In genomic region chr15:79853492-79854328, GRCh38 we compare ENCODE assay signal across 8 cellular contexts. TPM values are rescaled to one million over a fixed set of nuclear protein-coding genes. Genes with fewer than 3 reads are reported as not detected.
DNase-seq lines count a peak whose midpoint lies in the region; ATAC-seq and TF ChIP-seq lines count a peak whose summit lies in the region.

No MANE protein-coding gene starts in this region.

- no peak overlapping the region for H3K4me3 Mint-ChIP-seq in GM23338
- no peak overlapping the region for H3K4me3 Mint-ChIP-seq in activated naive CD8-positive, alpha-beta T cell treated with anti-CD3 and anti-CD28 coated beads, Interleukin-2, amount 50 U/mL, for 24 hours

- intact Hi-C loops in left ventricle myocardium inferior (cut with micrococcal nuclease): loop anchor here (5.0 kb wide), 1 partner anchor 471 kb away; no protein-coding TSS in a partner anchor

- no peaks in the 10 kb centered on the region for H3K9me3 Mint-ChIP-seq in GM23338
- no peaks in the 10 kb centered on the region for H3K9me3 Mint-ChIP-seq in activated naive CD8-positive, alpha-beta T cell treated with anti-CD3 and anti-CD28 coated beads, Interleukin-2, amount 50 U/mL, for 24 hours

- H3K9me2 ChIP-seq in GM23338 (ENCODE audit: insufficient read depth) (no peaks in the 10 kb centered on the region), SU-DHL-6 (replicated peaks; ENCODE audit: insufficient read depth, low read length) (no peaks in the 10 kb centered on the region)

- peak; percentile 97 for ATAC-seq in GM23338
- peak; percentile 98 for ATAC-seq in activated naive CD8-positive, alpha-beta T cell treated with anti-CD3 and anti-CD28 coated beads, Interleukin-2, amount 50 U/mL, for 24 hours

- H3K27me3 Mint-ChIP-seq in GM23338 (ENCODE audit: insufficient read depth, low read depth, poor library complexity): peaks cover 3% of the 10 kb centered on the region
- H3K27me3 Mint-ChIP-seq in activated naive CD8-positive, alpha-beta T cell treated with anti-CD3 and anti-CD28 coated beads, Interleukin-2, amount 50 U/mL, for 24 hours: no peaks in the 10 kb centered on the region

- H3K4me1 ChIP-seq in GM23338 (ENCODE audit: insufficient read depth): no peaks in the 10 kb centered on the region
- no peaks in the 10 kb centered on the region for H3K4me1 ChIP-seq in left ventricle myocardium inferior

- H3K27ac ChIP-seq in GM23338 (ENCODE audit: low read depth) (no peak overlapping the region), SU-DHL-6 (ENCODE audit: low read depth, low read length) (no peak overlapping the region), left ventricle myocardium inferior (replicated peaks) (no peak overlapping the region)

- H4K20me1 ChIP-seq in GM23338 (replicated peaks; ENCODE audit: insufficient read depth): no peaks in the 10 kb centered on the region
- H4K20me1 ChIP-seq in SU-DHL-6 (ENCODE audit: low read depth, low read length): no peaks in the 10 kb centered on the region

- H3K9me3 ChIP-seq in SU-DHL-6 (ENCODE audit: insufficient read depth, low read length) (no peaks in the 10 kb centered on the region), left ventricle myocardium inferior (replicated peaks) (no peaks in the 10 kb centered on the region)

- H3K4me3 ChIP-seq in GM23338 (no peak overlapping the region), LNCaP clone FGC (ENCODE audit: low read depth, low read length) (no peak overlapping the region), SU-DHL-6 (ENCODE audit: insufficient read depth, low read length, poor library complexity, severe bottlenecking) (no peak overlapping the region), left ventricle myocardium inferior (no peak overlapping the region), retinal pigment epithelial cell (ENCODE audit: low read length) (no peak overlapping the region)

- DNase-seq in GF-D8 (lab: John Stamatoyannopoulos, UW) (peak; percentile 26), GM23338 (ENCODE audit: low spot score) (peak; percentile 88), LNCaP clone FGC (ENCODE audit: low read depth) (peak; percentile 59), left ventricle myocardium inferior (peak; percentile 29), retinal pigment epithelial cell (ENCODE audit: low read depth) (peak; percentile 60), GOT3 (lab: John Stamatoyannopoulos, UW) (no peak)
- peak; percentile 67 for DNase-seq in activated naive CD8-positive, alpha-beta T cell treated with anti-CD3 and anti-CD28 coated beads, Interleukin-2, amount 50 U/mL, for 24 hours

- H3F3A ChIP-seq in GM23338 (replicated peaks; ENCODE audit: low read depth): no peaks in the 10 kb centered on the region
- no peaks in the 10 kb centered on the region; the same call in 1 of the 2 replicates for H3F3A ChIP-seq in SU-DHL-6 (ENCODE audit: insufficient read depth)

- H3K79me2 ChIP-seq in GM23338 (replicated peaks; ENCODE audit: insufficient read depth): peaks cover 5% of the 10 kb centered on the region; the same call in 1 of the 2 replicates
- peaks cover 17% of the 10 kb centered on the region for H3K79me2 ChIP-seq in SU-DHL-6 (ENCODE audit: insufficient read depth, low read length)

- peaks cover 8% of the 10 kb centered on the region for H3K4me1 Mint-ChIP-seq in GM23338
- H3K4me1 Mint-ChIP-seq in activated naive CD8-positive, alpha-beta T cell treated with anti-CD3 and anti-CD28 coated beads, Interleukin-2, amount 50 U/mL, for 24 hours: peaks cover 6% of the 10 kb centered on the region

- 0 out of 3 replicates have a peak, but pooled peaks cover 4% of the 10 kb centered on the region for H3K36me3 Mint-ChIP-seq in GM23338 (ENCODE audit: low read depth)
- peaks cover 17% of the 10 kb centered on the region for H3K36me3 Mint-ChIP-seq in activated naive CD8-positive, alpha-beta T cell treated with anti-CD3 and anti-CD28 coated beads, Interleukin-2, amount 50 U/mL, for 24 hours (ENCODE audit: low read depth)

- no peaks in the 10 kb centered on the region for H3K27me3 ChIP-seq in GM23338 (ENCODE audit: insufficient read depth)
- no peaks in the 10 kb centered on the region for H3K27me3 ChIP-seq in SU-DHL-6 (ENCODE audit: low read length)
- no peaks in the 10 kb centered on the region for H3K27me3 ChIP-seq in left ventricle myocardium inferior (ENCODE audit: low read depth)

- no peak overlapping the region for H2AFZ ChIP-seq in GM23338
- no peak overlapping the region for H2AFZ ChIP-seq in SU-DHL-6 (ENCODE audit: low read depth, low read length, severe bottlenecking)

- H3K27ac Mint-ChIP-seq in GM23338: peak overlapping the region; percentile 46
- no peak overlapping the region for H3K27ac Mint-ChIP-seq in activated naive CD8-positive, alpha-beta T cell treated with anti-CD3 and anti-CD28 coated beads, Interleukin-2, amount 50 U/mL, for 24 hours

- no peak overlapping the region for H3K4me2 ChIP-seq in GM23338
- no peak overlapping the region for H3K4me2 ChIP-seq in SU-DHL-6 (ENCODE audit: low read depth, low read length, poor library complexity, severe bottlenecking)

- TF ChIP-seq CTCF in GM23338 (conservative IDR thresholded peaks at IDR 0.05; ENCODE audit: low read depth in 2 of 2) (peak; percentile 95 to 99), LNCaP clone FGC (IDR thresholded peaks at IDR 0.05; ENCODE audit: control insufficient read depth, extremely low read depth, insufficient read depth) (peak; percentile 99), SU-DHL-6 (IDR thresholded peaks at IDR 0.05; ENCODE audit: insufficient read depth, low read length, poor library complexity, severe bottlenecking) (peak; percentile 92), left ventricle myocardium inferior (IDR thresholded peaks at IDR 0.05; ENCODE audit: borderline replicate concordance) (peak; percentile 93), retinal pigment epithelial cell (conservative IDR thresholded peaks at IDR 0.05; ENCODE audit: low read depth, low read length) (peak; percentile 100)

- no peaks in the 10 kb centered on the region for H3K36me3 ChIP-seq in GM23338 (ENCODE audit: insufficient read depth)
- H3K36me3 ChIP-seq in SU-DHL-6 (ENCODE audit: low read length): 0 out of 2 replicates have a peak, but pooled peaks cover 5% of the 10 kb centered on the region
- no peaks in the 10 kb centered on the region for H3K36me3 ChIP-seq in left ventricle myocardium inferior

- no peak overlapping the region for H3K9ac ChIP-seq in SU-DHL-6 (ENCODE audit: low read length)

TF ChIP-seq in GM23338, 12 proteins besides CTCF, POLR2A, EP300 and RAD21 (continues in another document):
- TF ChIP-seq REST (IDR thresholded peaks at IDR 0.05; ENCODE audit: unreplicated experiment) (no peak), ZNF331 (CRISPR knock-in tag; IDR thresholded peaks at IDR 0.05; ENCODE audit: low read depth) (no peak), EZH2phosphoT487 (IDR thresholded peaks at IDR 0.05; ENCODE audit: unreplicated experiment) (no peak)

RNA-seq across cellular contexts. Expression of gene MTHFS, which starts 43.1 kb away (rescaled TPM):
- 33.2 and 36.4 TPM in 2 replicates for total RNA-seq in GM23338 (2014; rRNA removed; shearing (Covaris generic))
- 62.0 and 72.4 TPM in 2 replicates for polyA plus RNA-seq in GM23338 (2016; fragmentation: Nextera tagmentation; extraction: Ambion mirVana)
- total RNA-seq in left ventricle myocardium inferior: 21.4 TPM
